ENCODE assay signal across 10 cellular contexts in the genomic region with DNA sequence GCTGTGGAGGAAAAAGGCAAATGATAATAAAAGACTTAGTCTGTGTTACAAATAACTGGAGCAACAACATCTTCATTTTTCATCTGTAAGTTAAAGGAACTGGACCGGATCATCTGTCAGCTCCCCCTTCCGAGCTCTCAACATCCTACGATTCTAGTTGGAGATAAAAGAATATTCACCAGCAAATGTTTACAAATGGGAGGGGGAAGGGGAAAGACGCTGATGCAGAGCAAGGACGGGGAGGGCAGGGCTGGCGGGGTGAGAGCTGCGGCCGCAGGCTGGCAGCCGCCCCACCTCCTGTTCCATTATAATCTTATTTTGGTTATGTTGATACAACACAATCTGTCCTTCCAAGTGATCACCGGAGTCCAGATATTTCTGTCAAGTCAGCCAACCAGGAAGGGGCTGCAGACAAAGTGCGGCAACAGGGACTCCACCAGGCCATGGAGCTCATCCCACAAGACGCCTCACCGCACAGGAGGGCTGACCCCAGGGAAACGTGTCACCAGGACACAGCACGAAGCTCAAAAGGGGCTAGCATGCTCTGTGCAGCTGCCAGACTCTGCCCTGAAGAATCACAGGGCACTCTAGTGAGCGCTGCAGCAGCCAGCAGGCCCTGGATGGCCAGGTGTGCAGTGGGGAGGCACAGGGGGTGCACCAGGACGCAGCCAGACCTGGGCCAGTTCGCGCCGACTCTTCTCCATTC. TPM values are rescaled to one million over a fixed set of nuclear protein-coding genes. Genes with fewer than 3 reads are reported as not detected.
DNase-seq lines count a peak whose midpoint lies in the region; ATAC-seq, FAIRE-seq and TF ChIP-seq lines count a peak whose summit lies in the region.
"Had no signal": no experiment of that assay in that cellular context is flagged by ENCODE, and none has a peak within 500 bp of the region (broad histone marks: within the 10 kb centered on the region; RNA-seq: fewer than 3 reads in every experiment).

No MANE protein-coding gene starts in this region.

- peaks cover 26% of the 10 kb centered on the region for H3K36me3 ChIP-seq in left ventricle myocardium inferior
- H3K36me3 ChIP-seq in rectal smooth muscle tissue (ENCODE audit: control insufficient read depth, insufficient read depth, low read length): peaks cover 21% of the 10 kb centered on the region

- H3K4me1 ChIP-seq in left ventricle myocardium inferior: peaks cover 89% of the 10 kb centered on the region
- peaks cover 8% of the 10 kb centered on the region for H3K4me1 ChIP-seq in rectal smooth muscle tissue (ENCODE audit: control insufficient read depth, insufficient read depth, low read length)

- no peak for TF ChIP-seq CTCF in WI38 (IDR thresholded peaks at IDR 0.05; ENCODE audit: low read depth, low read length)
- TF ChIP-seq CTCF in left ventricle myocardium inferior (IDR thresholded peaks at IDR 0.05; ENCODE audit: borderline replicate concordance): no peak

- H3K4me3 ChIP-seq in WI38 (ENCODE audit: low read depth, low read length): 0 out of 2 replicates have a peak overlapping the region, but pooled peaks have one; percentile 9
- peak overlapping the region; percentile 38 for H3K4me3 ChIP-seq in left ventricle myocardium inferior
- peak overlapping the region; percentile 32 for H3K4me3 ChIP-seq in rectal smooth muscle tissue (ENCODE audit: low read length)

- H3K9me3 ChIP-seq in left ventricle myocardium inferior (replicated peaks): no peaks in the 10 kb centered on the region

- DNase-seq in H54 (ENCODE audit: insufficient read length, low spot score): no peak
- peak; percentile 65 for DNase-seq in left ventricle myocardium inferior
- no peak for DNase-seq in NCI-H1048 (lab: John Stamatoyannopoulos, UW)
- DNase-seq: KG1 had no signal

- no peak for ATAC-seq in HG03457 (IDR thresholded peaks at IDR 0.05; ENCODE audit: unreplicated experiment)
- ATAC-seq in GM18909 (IDR thresholded peaks at IDR 0.05; ENCODE audit: poor library complexity, unreplicated experiment): no peak
- ATAC-seq in GM19397 (IDR thresholded peaks at IDR 0.05; ENCODE audit: unreplicated experiment): no peak

- H3K27ac ChIP-seq in left ventricle myocardium inferior (replicated peaks): peak overlapping the region; percentile 87
- H3K27ac ChIP-seq in rectal smooth muscle tissue (ENCODE audit: low read depth, low read length): peak overlapping the region; percentile 83

- no peaks in the 10 kb centered on the region for H3K27me3 ChIP-seq in left ventricle myocardium inferior (ENCODE audit: low read depth)
- H3K27me3 ChIP-seq in rectal smooth muscle tissue (ENCODE audit: control insufficient read depth, insufficient read depth, low read length): no peaks in the 10 kb centered on the region

- 0 out of 2 replicates have a peak, but pooled peaks have one; percentile 18 for TF ChIP-seq POLR2A in H54 (IDR thresholded peaks at IDR 0.05; ENCODE audit: low read depth, low read length)

- intact Hi-C loops in left ventricle myocardium inferior (cut with micrococcal nuclease): no loop called here

- FAIRE-seq in H54 (lab: Jason Lieb, UNC): no peak
- FAIRE-seq: astrocyte had no signal

- no peak overlapping the region for H3K9ac ChIP-seq in rectal smooth muscle tissue (ENCODE audit: low read length)

RNA-seq across cellular contexts. Expression of a gene that starts 19.7 kb away (rescaled TPM):
- total RNA-seq in left ventricle myocardium inferior: 74.5 TPM

RNA-seq across cellular contexts. Expression of a gene that starts 28.2 kb away (rescaled TPM):
- total RNA-seq in left ventricle myocardium inferior: 131 TPM

RNA-seq across cellular contexts. Expression of a gene that starts 46.7 kb away (rescaled TPM):
- total RNA-seq in left ventricle myocardium inferior: 3.2 TPM
